Comparison of ENCODE assay signal across 29 cellular contexts in the genomic region with DNA sequence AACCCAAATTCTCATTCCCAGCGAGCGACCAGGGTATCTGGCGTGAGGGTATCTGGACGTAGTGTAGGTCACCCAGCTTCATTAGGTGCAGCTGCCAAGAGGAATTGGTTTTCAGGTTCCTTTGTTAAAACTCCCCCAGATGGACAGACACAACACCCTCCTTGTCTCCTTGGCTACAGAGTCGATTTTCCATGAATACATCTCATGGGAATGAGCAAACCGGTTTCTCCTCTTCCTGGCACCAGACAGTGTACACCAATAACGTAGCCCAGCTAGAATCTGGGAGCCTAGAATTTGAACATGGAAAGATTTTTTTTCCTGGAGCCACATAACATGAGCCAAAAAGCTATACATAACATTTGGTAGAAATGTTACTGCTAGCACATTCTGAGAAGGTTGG.
DNase-seq lines count a peak whose midpoint lies in the region; ATAC-seq, FAIRE-seq and TF ChIP-seq lines count a peak whose summit lies in the region.
"Had no signal": no experiment of that assay in that cellular context is flagged by ENCODE, and none has a peak within 500 bp of the region (broad histone marks: within the 10 kb centered on the region; RNA-seq: fewer than 3 reads in every experiment).

No MANE protein-coding gene starts in this region.

- DNase-seq in Ammon's horn (ENCODE audit: low spot score) (peak; percentile 11), NCI-H748 treated with DMSO at 0.1 percent for 48 hours (lab: John Stamatoyannopoulos, UW) (peak; percentile 44), neural progenitor cell (ENCODE audit: low spot score) (no peak), HepG2 (ENCODE audit: low spot score) (no peak)
- no peak for DNase-seq in activated naive CD4-positive, alpha-beta T cell treated with anti-CD3 and anti-CD28 coated beads, Interleukin-2, amount 50 U/mL, for 72 hours (ENCODE audit: low spot score in 2 of 2)
- DNase-seq: AML-193; C1 segment of cervical spinal cord; CD4-positive, alpha-beta memory T cell; COR-L47; DMS79; GF-D8; GOT3; HFFc6; IMR-90; NCI-H1048; NCI-H187; NCI-H2081 treated with DMSO at 0.1 percent for 48 hours; NCI-H524; NCI-H82; Right ventricle myocardium superior; RPMI8226; T-cell had no signal

- TF ChIP-seq EP300 in Ishikawa (IDR thresholded peaks at IDR 0.05; ENCODE audit: borderline replicate concordance): peak; percentile 72
- no peak for TF ChIP-seq EP300 in HepG2 (IDR thresholded peaks at IDR 0.05; ENCODE audit: low read depth in 2 of 2, low read length in 2 of 2)
- TF ChIP-seq EP300 in HepG2 (CRISPR knock-in tag; IDR thresholded peaks at IDR 0.05; ENCODE audit: borderline replicate concordance): no peak

- H3K4me3 Mint-ChIP-seq in neural progenitor cell: no peak overlapping the region
- H3K4me3 Mint-ChIP-seq: CD4-positive, alpha-beta memory T cell; HFFc6; T-cell had no signal

- POLR2A ChIA-PET in HepG2 (lab: Yijun Ruan, JAX): no interaction called here

- TF ChIP-seq CTCF in neural progenitor cell (IDR thresholded peaks at IDR 0.05) (no peak), HepG2 (CRISPR knock-in tag; IDR thresholded peaks at IDR 0.05) (no peak)

- in situ Hi-C loops in HepG2 (cut with HindIII; ENCODE audit: extremely low pct_ligation_motif_present, low pct_unique_long_range_greater_than_20kb): no loop called here

- no peaks in the 10 kb centered on the region for H3K27me3 ChIP-seq in neural progenitor cell
- H3K27me3 ChIP-seq in HepG2 (ENCODE audit: control insufficient read depth in 1 of 2, insufficient read depth in 2 of 2, low read length in 2 of 2): no peaks in the 10 kb centered on the region
- H3K27me3 ChIP-seq: SJSA1 had no signal

- TF ChIP-seq RAD21 in Ishikawa (IDR thresholded peaks at IDR 0.05; ENCODE audit: low read depth) (no peak; the same call in 1 of the 2 replicates), HepG2 (CRISPR knock-in tag; IDR thresholded peaks at IDR 0.05) (no peak)

- no peak for ATAC-seq in HepG2
- ATAC-seq in activated naive CD4-positive, alpha-beta T cell treated with anti-CD3 and anti-CD28 coated beads, Interleukin-2, amount 50 U/mL, for 72 hours: no peak
- no peak for ATAC-seq in HG02763 (IDR thresholded peaks at IDR 0.05; ENCODE audit: unreplicated experiment)
- ATAC-seq: A549, T-cell had no signal

- peak overlapping the region; percentile 48 for H3K27ac Mint-ChIP-seq in neural progenitor cell
- H3K27ac Mint-ChIP-seq in activated naive CD4-positive, alpha-beta T cell treated with anti-CD3 and anti-CD28 coated beads, Interleukin-2, amount 50 U/mL, for 72 hours: no peak overlapping the region
- H3K27ac Mint-ChIP-seq: CD4-positive, alpha-beta memory T cell; HFFc6; T-cell had no signal

- intact Hi-C loops in HepG2 (cut with micrococcal nuclease; ENCODE audit: unreplicated experiment): no loop called here

- H3K4me1 Mint-ChIP-seq in neural progenitor cell: peaks cover 14% of the 10 kb centered on the region
- H3K4me1 Mint-ChIP-seq: CD4-positive, alpha-beta memory T cell; T-cell had no signal

- H3K4me1 ChIP-seq in neural progenitor cell (peaks cover 13% of the 10 kb centered on the region), HepG2 (ENCODE audit: insufficient read depth, low read length) (no peaks in the 10 kb centered on the region)
- H3K4me1 ChIP-seq: A549, HAP-1, SJSA1 had no signal

- no peak overlapping the region for H2AFZ ChIP-seq in neural progenitor cell (replicated peaks)
- no peak overlapping the region for H2AFZ ChIP-seq in HepG2 (ENCODE audit: low read length)

- no peaks in the 10 kb centered on the region for H3K36me3 ChIP-seq in neural progenitor cell
- H3K36me3 ChIP-seq in HepG2 (replicated peaks in 1 of 2; ENCODE audit: control insufficient read depth in 1 of 2, insufficient read depth in 2 of 2, low read length in 2 of 2): no peaks in the 10 kb centered on the region
- H3K36me3 ChIP-seq: HAP-1, SJSA1 had no signal

- H3K9me3 ChIP-seq in neural progenitor cell (ENCODE audit: low read depth) (no peaks in the 10 kb centered on the region), HepG2 (ENCODE audit: low read length) (peaks cover 9% of the 10 kb centered on the region; the same call in 1 of the 2 replicates)
- H3K9me3 ChIP-seq: A549, HAP-1, SJSA1 had no signal

- H3K79me2 ChIP-seq in neural progenitor cell (ENCODE audit: low read depth) (no peaks in the 10 kb centered on the region), HepG2 (ENCODE audit: insufficient read depth, low read length) (no peaks in the 10 kb centered on the region)

- H3K4me2 ChIP-seq in neural progenitor cell (no peak overlapping the region), HepG2 (ENCODE audit: low read depth, low read length) (no peak overlapping the region)
- H3K4me2 ChIP-seq: A549, KMS-11 had no signal

- peaks cover 8% of the 10 kb centered on the region for H3F3A ChIP-seq in neural progenitor cell (ENCODE audit: low read depth)

- H3K27me3 Mint-ChIP-seq in neural progenitor cell (ENCODE audit: insufficient read depth, low read depth): peaks cover 6% of the 10 kb centered on the region

- H3K27ac ChIP-seq in neural progenitor cell (no peak overlapping the region), HepG2 (ENCODE audit: extremely low read length, insufficient read depth, low read length) (no peak overlapping the region)
- H3K27ac ChIP-seq: A549, KMS-11, SJSA1 had no signal

- no peak for FAIRE-seq in HepG2 (lab: Jason Lieb, UNC)
- FAIRE-seq: A549, GM12891 had no signal

- BruUV-seq in HepG2 (replicated peaks; lab: Mats Ljungman, UMichigan): no TSS peak

- H3K9ac ChIP-seq in neural progenitor cell (no peak overlapping the region), HepG2 (ENCODE audit: insufficient read depth, low read depth, low read length) (no peak overlapping the region)
- H3K9ac ChIP-seq: KMS-11 had no signal

- H3K36me3 Mint-ChIP-seq in neural progenitor cell: no peaks in the 10 kb centered on the region
- H3K36me3 Mint-ChIP-seq in activated naive CD4-positive, alpha-beta T cell treated with anti-CD3 and anti-CD28 coated beads, Interleukin-2, amount 50 U/mL, for 72 hours: no peaks in the 10 kb centered on the region
- H3K36me3 Mint-ChIP-seq: CD4-positive, alpha-beta memory T cell; T-cell had no signal

- CTCF ChIA-PET in HepG2 (lab: Yijun Ruan, JAX; ENCODE audit: low intra/inter-chr PET ratio, low total read pairs): no interaction called here

- TF ChIP-seq POLR2A in HepG2 (IDR thresholded peaks at IDR 0.05; ENCODE audit: insufficient read depth in 1 of 2, low read depth in 2 of 2, low read length in 2 of 2): no peak

- H3K9me3 Mint-ChIP-seq in neural progenitor cell: peaks cover 13% of the 10 kb centered on the region
- peaks cover 11 to 15% of the 10 kb centered on the region in 2 donors for H3K9me3 Mint-ChIP-seq in activated naive CD4-positive, alpha-beta T cell treated with anti-CD3 and anti-CD28 coated beads, Interleukin-2, amount 50 U/mL, for 72 hours

- no peaks in the 10 kb centered on the region for H4K20me1 ChIP-seq in neural progenitor cell (ENCODE audit: low read depth)
- no peaks in the 10 kb centered on the region for H4K20me1 ChIP-seq in HepG2 (ENCODE audit: insufficient read depth, low read length)

- WGBS in HepG2 (ENCODE audit: low lambda C conversion rate): 56% methylated on average over 7 of the region's 7 CpGs

- no peak overlapping the region for H3K4me3 ChIP-seq in neural progenitor cell
- H3K4me3 ChIP-seq in HepG2 (replicated peaks in 1 of 3; ENCODE audit: insufficient read depth in 1 of 3, low read depth in 2 of 3, low read length in 3 of 3): no peak overlapping the region
- H3K4me3 ChIP-seq: A549, HAP-1, SJSA1 had no signal

TF ChIP-seq in HepG2, 621 proteins besides CTCF, POLR2A, EP300 and RAD21:
- TF ChIP-seq LBX2 (CRISPR knock-in tag; IDR thresholded peaks at IDR 0.05; ENCODE audit: borderline replicate concordance) (no peak), ZNF572 (CRISPR knock-in tag; IDR thresholded peaks at IDR 0.05) (no peak), THAP11 (CRISPR knock-in tag; IDR thresholded peaks at IDR 0.05) (no peak), MAFG (CRISPR knock-in tag; IDR thresholded peaks at IDR 0.05) (no peak), TAF1 (CRISPR knock-in tag; IDR thresholded peaks at IDR 0.05) (no peak), ZNF501 (CRISPR knock-in tag; IDR thresholded peaks at IDR 0.05) (no peak), HINFP (CRISPR knock-in tag; IDR thresholded peaks at IDR 0.05; ENCODE audit: low read depth) (no peak), SMYD3 (CRISPR knock-in tag; IDR thresholded peaks at IDR 0.05) (no peak), AKAP8 (CRISPR knock-in tag; IDR thresholded peaks at IDR 0.05) (no peak)
- TF ChIP-seq, protein P1, sequence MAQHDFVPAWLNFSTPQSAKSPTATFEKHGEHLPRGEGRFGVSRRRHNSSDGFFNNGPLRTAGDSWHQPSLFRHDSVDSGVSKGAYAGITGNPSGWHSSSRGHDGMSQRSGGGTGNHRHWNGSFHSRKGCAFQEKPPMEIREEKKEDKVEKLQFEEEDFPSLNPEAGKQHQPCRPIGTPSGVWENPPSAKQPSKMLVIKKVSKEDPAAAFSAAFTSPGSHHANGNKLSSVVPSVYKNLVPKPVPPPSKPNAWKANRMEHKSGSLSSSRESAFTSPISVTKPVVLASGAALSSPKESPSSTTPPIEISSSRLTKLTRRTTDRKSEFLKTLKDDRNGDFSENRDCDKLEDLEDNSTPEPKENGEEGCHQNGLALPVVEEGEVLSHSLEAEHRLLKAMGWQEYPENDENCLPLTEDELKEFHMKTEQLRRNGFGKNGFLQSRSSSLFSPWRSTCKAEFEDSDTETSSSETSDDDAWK (CRISPR knock-in tag; IDR thresholded peaks at IDR 0.05): no peak

Comparison
In these comparisons a context has a peak if more than half of its experiments do, and no peak if none do; other contexts are left out.
1. DNase-seq: peak in Ammon's horn (single experiment) and NCI-H748 treated with DMSO at 0.1 percent for 48 hours (single experiment); none in neural progenitor cell (single experiment), HepG2 (single experiment) and activated naive CD4-positive, alpha-beta T cell treated with anti-CD3 and anti-CD28 coated beads, Interleukin-2, amount 50 U/mL, for 72 hours (0 of 2).